Comparison of ENCODE assay signal across 1 cellular context in the genomic region with DNA sequence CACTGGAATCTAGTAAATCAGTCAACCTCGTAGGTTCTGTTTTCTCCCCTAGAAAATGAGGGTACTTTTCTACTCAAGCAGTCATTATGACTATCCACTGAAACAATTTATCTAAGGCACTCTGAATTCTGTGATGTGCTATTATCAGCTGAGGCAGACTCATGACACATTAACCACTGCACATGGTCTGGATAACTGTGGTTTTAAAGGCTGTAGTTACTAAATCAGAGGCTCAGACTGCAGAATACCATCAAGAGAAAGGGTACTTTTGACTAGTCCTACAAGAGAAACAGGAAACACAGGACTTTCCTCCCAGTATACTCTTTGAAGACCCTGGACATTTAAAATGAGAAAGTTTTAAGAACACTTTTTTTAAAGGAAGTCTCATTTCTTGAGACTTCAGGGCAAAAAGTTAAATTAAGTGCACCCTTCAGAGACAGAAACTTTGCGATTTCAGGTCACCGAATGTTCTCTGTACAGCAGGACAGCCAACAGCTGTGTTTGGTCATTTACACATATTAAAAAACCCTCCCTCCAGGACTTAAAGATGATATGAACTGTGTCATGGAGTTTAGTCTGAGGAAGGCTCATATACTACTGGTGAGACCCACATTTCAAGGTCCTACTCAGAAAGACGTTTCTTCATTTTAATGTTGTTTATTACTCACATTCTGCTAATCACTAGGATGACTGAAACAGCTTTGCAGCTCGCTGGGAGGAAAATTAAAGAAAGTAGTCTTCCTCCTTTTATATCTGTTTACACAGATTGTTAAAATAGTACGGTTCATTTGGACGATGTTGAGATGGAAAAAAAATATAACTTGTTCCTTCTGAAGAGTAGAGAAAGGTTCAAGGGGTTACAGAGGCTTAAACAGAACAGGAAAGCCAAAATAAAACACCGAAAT.
TF ChIP-seq lines count a peak whose summit lies in the region.

No MANE protein-coding gene starts in this region.

TF ChIP-seq in GM12878, 131 proteins besides CTCF, POLR2A, EP300 and RAD21 (continued from another document):
- TF ChIP-seq, protein P1, sequence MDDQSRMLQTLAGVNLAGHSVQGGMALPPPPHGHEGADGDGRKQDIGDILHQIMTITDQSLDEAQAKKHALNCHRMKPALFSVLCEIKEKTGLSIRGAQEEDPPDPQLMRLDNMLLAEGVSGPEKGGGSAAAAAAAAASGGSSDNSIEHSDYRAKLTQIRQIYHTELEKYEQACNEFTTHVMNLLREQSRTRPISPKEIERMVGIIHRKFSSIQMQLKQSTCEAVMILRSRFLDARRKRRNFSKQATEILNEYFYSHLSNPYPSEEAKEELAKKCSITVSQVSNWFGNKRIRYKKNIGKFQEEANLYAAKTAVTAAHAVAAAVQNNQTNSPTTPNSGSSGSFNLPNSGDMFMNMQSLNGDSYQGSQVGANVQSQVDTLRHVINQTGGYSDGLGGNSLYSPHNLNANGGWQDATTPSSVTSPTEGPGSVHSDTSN (IDR thresholded peaks at IDR 0.05; ENCODE audit: insufficient replicate concordance, low read depth, low read length), result peak; percentile 30
- TF ChIP-seq EED (IDR thresholded peaks at IDR 0.05; ENCODE audit: low read depth) (no peak), DPF2 (IDR thresholded peaks at IDR 0.05) (0 out of 2 replicates have a peak, but pooled peaks have one; percentile 27), NFIC (IDR thresholded peaks at IDR 0.05; ENCODE audit: low read depth, low read length) (peak; percentile 57; the same call in 1 of the 2 replicates), HDAC6 (IDR thresholded peaks at IDR 0.05; ENCODE audit: unreplicated experiment) (no peak), MEF2A (IDR thresholded peaks at IDR 0.05; ENCODE audit: insufficient read depth, low read depth, low read length) (0 out of 2 replicates have a peak, but pooled peaks have one; percentile 16), IRF4 (IDR thresholded peaks at IDR 0.05; ENCODE audit: low read depth, low read length) (no peak), CBFB (IDR thresholded peaks at IDR 0.05; ENCODE audit: low read depth) (0 out of 2 replicates have a peak, but pooled peaks have one; percentile 36), SP1 (IDR thresholded peaks at IDR 0.05; ENCODE audit: low read depth, low read length) (no peak), BHLHE40 (IDR thresholded peaks at IDR 0.05; ENCODE audit: borderline replicate concordance in 1 of 2, low read depth in 2 of 2, low read length in 1 of 2) (peak; percentile 57 to 61; a peak in 2 of 4 replicates)
- TF ChIP-seq, protein P2, sequence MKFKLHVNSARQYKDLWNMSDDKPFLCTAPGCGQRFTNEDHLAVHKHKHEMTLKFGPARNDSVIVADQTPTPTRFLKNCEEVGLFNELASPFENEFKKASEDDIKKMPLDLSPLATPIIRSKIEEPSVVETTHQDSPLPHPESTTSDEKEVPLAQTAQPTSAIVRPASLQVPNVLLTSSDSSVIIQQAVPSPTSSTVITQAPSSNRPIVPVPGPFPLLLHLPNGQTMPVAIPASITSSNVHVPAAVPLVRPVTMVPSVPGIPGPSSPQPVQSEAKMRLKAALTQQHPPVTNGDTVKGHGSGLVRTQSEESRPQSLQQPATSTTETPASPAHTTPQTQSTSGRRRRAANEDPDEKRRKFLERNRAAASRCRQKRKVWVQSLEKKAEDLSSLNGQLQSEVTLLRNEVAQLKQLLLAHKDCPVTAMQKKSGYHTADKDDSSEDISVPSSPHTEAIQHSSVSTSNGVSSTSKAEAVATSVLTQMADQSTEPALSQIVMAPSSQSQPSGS (IDR thresholded peaks at IDR 0.05; ENCODE audit: low read length), result 0 out of 2 replicates have a peak, but pooled peaks have one; percentile 36
- TF ChIP-seq, protein P3, sequence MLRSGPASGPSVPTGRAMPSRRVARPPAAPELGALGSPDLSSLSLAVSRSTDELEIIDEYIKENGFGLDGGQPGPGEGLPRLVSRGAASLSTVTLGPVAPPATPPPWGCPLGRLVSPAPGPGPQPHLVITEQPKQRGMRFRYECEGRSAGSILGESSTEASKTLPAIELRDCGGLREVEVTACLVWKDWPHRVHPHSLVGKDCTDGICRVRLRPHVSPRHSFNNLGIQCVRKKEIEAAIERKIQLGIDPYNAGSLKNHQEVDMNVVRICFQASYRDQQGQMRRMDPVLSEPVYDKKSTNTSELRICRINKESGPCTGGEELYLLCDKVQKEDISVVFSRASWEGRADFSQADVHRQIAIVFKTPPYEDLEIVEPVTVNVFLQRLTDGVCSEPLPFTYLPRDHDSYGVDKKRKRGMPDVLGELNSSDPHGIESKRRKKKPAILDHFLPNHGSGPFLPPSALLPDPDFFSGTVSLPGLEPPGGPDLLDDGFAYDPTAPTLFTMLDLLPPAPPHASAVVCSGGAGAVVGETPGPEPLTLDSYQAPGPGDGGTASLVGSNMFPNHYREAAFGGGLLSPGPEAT (IDR thresholded peaks at IDR 0.05; ENCODE audit: low read depth), result peak; percentile 44; the same call in 1 of the 2 replicates
- TF ChIP-seq, protein P4, sequence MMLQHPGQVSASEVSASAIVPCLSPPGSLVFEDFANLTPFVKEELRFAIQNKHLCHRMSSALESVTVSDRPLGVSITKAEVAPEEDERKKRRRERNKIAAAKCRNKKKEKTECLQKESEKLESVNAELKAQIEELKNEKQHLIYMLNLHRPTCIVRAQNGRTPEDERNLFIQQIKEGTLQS (IDR thresholded peaks at IDR 0.05; ENCODE audit: borderline replicate concordance, extremely low read depth, low read depth, low read length), result no peak
- TF ChIP-seq, protein P5, sequence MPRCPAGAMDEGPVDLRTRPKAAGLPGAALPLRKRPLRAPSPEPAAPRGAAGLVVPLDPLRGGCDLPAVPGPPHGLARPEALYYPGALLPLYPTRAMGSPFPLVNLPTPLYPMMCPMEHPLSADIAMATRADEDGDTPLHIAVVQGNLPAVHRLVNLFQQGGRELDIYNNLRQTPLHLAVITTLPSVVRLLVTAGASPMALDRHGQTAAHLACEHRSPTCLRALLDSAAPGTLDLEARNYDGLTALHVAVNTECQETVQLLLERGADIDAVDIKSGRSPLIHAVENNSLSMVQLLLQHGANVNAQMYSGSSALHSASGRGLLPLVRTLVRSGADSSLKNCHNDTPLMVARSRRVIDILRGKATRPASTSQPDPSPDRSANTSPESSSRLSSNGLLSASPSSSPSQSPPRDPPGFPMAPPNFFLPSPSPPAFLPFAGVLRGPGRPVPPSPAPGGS (IDR thresholded peaks at IDR 0.05; ENCODE audit: borderline replicate concordance, insufficient read depth, low read depth, low read length, poor library complexity, severe bottlenecking), result peak; percentile 69
- TF ChIP-seq, protein P6, sequence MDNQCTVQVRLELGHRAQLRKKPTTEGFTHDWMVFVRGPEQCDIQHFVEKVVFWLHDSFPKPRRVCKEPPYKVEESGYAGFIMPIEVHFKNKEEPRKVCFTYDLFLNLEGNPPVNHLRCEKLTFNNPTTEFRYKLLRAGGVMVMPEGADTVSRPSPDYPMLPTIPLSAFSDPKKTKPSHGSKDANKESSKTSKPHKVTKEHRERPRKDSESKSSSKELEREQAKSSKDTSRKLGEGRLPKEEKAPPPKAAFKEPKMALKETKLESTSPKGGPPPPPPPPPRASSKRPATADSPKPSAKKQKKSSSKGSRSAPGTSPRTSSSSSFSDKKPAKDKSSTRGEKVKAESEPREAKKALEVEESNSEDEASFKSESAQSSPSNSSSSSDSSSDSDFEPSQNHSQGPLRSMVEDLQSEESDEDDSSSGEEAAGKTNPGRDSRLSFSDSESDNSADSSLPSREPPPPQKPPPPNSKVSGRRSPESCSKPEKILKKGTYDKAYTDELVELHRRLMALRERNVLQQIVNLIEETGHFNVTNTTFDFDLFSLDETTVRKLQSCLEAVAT (IDR thresholded peaks at IDR 0.05), result no peak
